In genomic region chr17:32156656-32157055, GRCh38 we compare ENCODE assay signal across 16 cellular contexts.
"Had no signal": no experiment of that assay in that cellular context is flagged by ENCODE, and none has a peak within 500 bp of the region (broad histone marks: within the 10 kb centered on the region; RNA-seq: fewer than 3 reads in every experiment).

No MANE protein-coding gene starts in this region.

- H3K4me3 ChIP-seq: ovary, skin epidermis, thyroid gland had no signal

- H3K27ac ChIP-seq: ovary, thyroid gland had no signal

- H3K27me3 ChIP-seq: ovary, thyroid gland had no signal

- H3K36me3 ChIP-seq: ovary had no signal

- DNase-seq: activated CD4-positive, alpha-beta memory T cell treated with anti-CD3 and anti-CD28 coated beads, Interleukin-2, amount 10 ng/mL, durations not matched to agents 7 days and 5 days; activated CD4-positive, alpha-beta T cell treated with anti-CD3 and anti-CD28 coated beads, Interleukin-2, amount 10 ng/mL, durations not matched to agents 24 days and 14 days; activated effector memory CD4-positive, alpha-beta T cell treated with anti-CD3 and anti-CD28 coated beads, Interleukin-2, amount 50 U/mL, for 16 hours; activated naive CD4-positive, alpha-beta T cell treated with anti-CD3 and anti-CD28 coated beads, Interleukin-2, amount 10 ng/mL, durations not matched to agents 7 days and 5 days; activated T-cell treated with anti-CD3 and anti-CD28 coated beads, Interleukin-2, amount 50 U/mL, for 72 hours; foreskin melanocyte; glutamatergic neuron; hypothalamus; left cardiac atrium; ovary; right cardiac atrium; stimulated activated CD4-positive, alpha-beta T cell treated with anti-CD3 and anti-CD28 coated beads, Interleukin-1b, Interleukin-23, amount 100 ng/mL, for 48 hours; substantia nigra; T-helper 17 cell; thyroid gland had no signal

- H3K9me3 ChIP-seq: ovary, thyroid gland had no signal
